ENCODE assay signal across 19 cellular contexts in the genomic region with DNA sequence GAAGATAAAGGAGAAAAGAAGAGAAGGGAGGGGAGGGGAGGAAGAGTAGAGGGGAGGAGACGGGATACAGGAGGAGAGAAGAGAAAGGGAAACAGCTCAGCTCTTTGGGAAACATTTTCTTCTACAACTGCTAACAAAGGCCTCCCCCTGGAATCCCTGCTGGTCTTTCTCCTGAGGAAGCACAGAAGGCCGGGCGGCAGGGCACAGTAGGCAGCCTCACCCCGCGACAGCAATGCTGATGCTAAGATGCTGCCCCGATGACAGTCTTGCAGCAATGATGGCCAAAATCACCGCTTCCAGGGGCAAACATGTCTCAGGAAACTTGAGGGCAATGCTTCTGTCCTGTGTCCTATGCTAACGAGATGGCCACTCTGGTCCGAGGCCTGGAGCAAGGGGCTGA. TPM values are rescaled to one million over a fixed set of nuclear protein-coding genes. Genes with fewer than 3 reads are reported as not detected.
A peak's percentile ranks its signal among the peaks of the same experiment; 100 is the strongest.
DNase-seq lines count a peak whose midpoint lies in the region; ATAC-seq and TF ChIP-seq lines count a peak whose summit lies in the region.
"Had no signal": no experiment of that assay in that cellular context is flagged by ENCODE, and none has a peak within 500 bp of the region (broad histone marks: within the 10 kb centered on the region; RNA-seq: fewer than 3 reads in every experiment).

No MANE protein-coding gene starts in this region.

- H3K36me3 ChIP-seq in left ventricle myocardium inferior (peaks cover 50% of the 10 kb centered on the region), neutrophil (peaks cover 75% of the 10 kb centered on the region), tibial artery (peaks cover 23 to 49% (median 32%) of the 10 kb centered on the region in 3 donors)
- H3K36me3 ChIP-seq: colonic mucosa had no signal

- intact Hi-C loops in left ventricle myocardium inferior (cut with micrococcal nuclease) (no loop called here), left ventricle myocardium superior (cut with micrococcal nuclease) (no loop called here), tibial artery (cut with DNase I; ENCODE audit: low total_unique reads) (no loop called here)

- no peaks in the 10 kb centered on the region for H3K27me3 Mint-ChIP-seq in brain

- DNase-seq in left ventricle myocardium inferior (no peak), left ventricle myocardium superior (no peak), tibial artery (no peak), pons (ENCODE audit: low spot score) (no peak), NCI-H2029 treated with DMSO at 0.1 percent for 48 hours (lab: John Stamatoyannopoulos, UW) (no peak), C1 segment of cervical spinal cord (lab: John Stamatoyannopoulos, UW) (no peak)
- DNase-seq: activated CD4-positive, CD25-positive, alpha-beta regulatory T cell treated with anti-CD3 and anti-CD28 coated beads, Interleukin-2, amount 50 U/mL, for 72 hours; activated naive CD4-positive, alpha-beta T cell treated with anti-CD3 and anti-CD28 coated beads, Interleukin-2, amount 50 U/mL, for 16 hours; activated T-cell treated with anti-CD3 and anti-CD28 coated beads, Interleukin-2, amount 50 U/mL, for 48 hours; colonic mucosa; HCEC 1CT; islet precursor cell; NCI-H1105; NCI-H2081 treated with DMSO at 0.1 percent for 48 hours; upper lobe of right lung had no signal

- no peaks in the 10 kb centered on the region for H3K9me3 Mint-ChIP-seq in brain

- no peak overlapping the region for H3K4me3 ChIP-seq in left ventricle myocardium inferior
- no peak overlapping the region for H3K4me3 ChIP-seq in neutrophil (ENCODE audit: low read depth in 1 of 2, low read length in 1 of 2)
- no peak overlapping the region for H3K4me3 ChIP-seq in tibial artery
- H3K4me3 ChIP-seq: BLaER1, colonic mucosa, upper lobe of right lung had no signal

- peaks cover 80% of the 10 kb centered on the region for H3K4me1 ChIP-seq in left ventricle myocardium inferior
- peaks cover 18 to 23% of the 10 kb centered on the region in 2 experiments for H3K4me1 ChIP-seq in neutrophil (ENCODE audit: control insufficient read depth in 1 of 2, insufficient read depth in 1 of 2, low read depth in 1 of 2, low read length in 1 of 2)
- H3K4me1 ChIP-seq in tibial artery, result peaks cover 0 to 78% (median 66%) of the 10 kb centered on the region in 4 donors

- no peaks in the 10 kb centered on the region for H3K27me3 ChIP-seq in left ventricle myocardium inferior (ENCODE audit: low read depth)
- no peaks in the 10 kb centered on the region for H3K27me3 ChIP-seq in neutrophil
- H3K27me3 ChIP-seq in tibial artery, result no peaks in the 10 kb centered on the region
- H3K27me3 ChIP-seq: BLaER1, colonic mucosa, upper lobe of right lung had no signal

- peaks cover 44% of the 10 kb centered on the region for H3K36me3 Mint-ChIP-seq in brain

- H3K4me3 Mint-ChIP-seq in brain, result peak overlapping the region in 4 of 5 experiments; percentile 47 to 80 (median 72)

- peaks cover 50% of the 10 kb centered on the region for H3K4me1 Mint-ChIP-seq in brain

- H3K27ac Mint-ChIP-seq in brain, result peak overlapping the region in 4 of 5 experiments; percentile 59 to 83 (median 71)

- ATAC-seq in left ventricle myocardium superior, result no peak
- ATAC-seq: sciatic nerve, upper lobe of right lung had no signal

- H3K9me3 ChIP-seq in left ventricle myocardium inferior (replicated peaks) (no peaks in the 10 kb centered on the region), neutrophil (no peaks in the 10 kb centered on the region), tibial artery (no peaks in the 10 kb centered on the region)
- H3K9me3 ChIP-seq: BLaER1, colonic mucosa, upper lobe of right lung had no signal

- peak overlapping the region; percentile 50 for H3K27ac ChIP-seq in left ventricle myocardium inferior (replicated peaks)
- H3K27ac ChIP-seq in neutrophil, result peak overlapping the region; percentile 27
- H3K27ac ChIP-seq in tibial artery, result peak overlapping the region; percentile 58 to 80
- H3K27ac ChIP-seq: BLaER1, colonic mucosa, upper lobe of right lung had no signal

- TF ChIP-seq CTCF in left ventricle myocardium inferior (IDR thresholded peaks at IDR 0.05; ENCODE audit: borderline replicate concordance) (no peak), brain (conservative IDR thresholded peaks at IDR 0.05) (no peak), neutrophil (IDR thresholded peaks at IDR 0.05) (no peak), tibial artery (IDR thresholded peaks at IDR 0.05) (no peak)

RNA-seq across cellular contexts. Expression of a gene that starts 5.2 kb away (rescaled TPM):
- total RNA-seq in left ventricle myocardium inferior (40.9 TPM), left ventricle myocardium superior (35.8 TPM)
- polyA plus RNA-seq in brain (ENCODE audit: insufficient read depth, low read depth, low replicate concordance), result 84.2 TPM

RNA-seq across cellular contexts. Expression of a gene that starts 13.5 kb away (rescaled TPM):
- 61.6 TPM for total RNA-seq in left ventricle myocardium inferior
- 64.4 TPM for total RNA-seq in left ventricle myocardium superior
- 76.5 TPM for polyA plus RNA-seq in brain (ENCODE audit: insufficient read depth, low read depth, low replicate concordance)

RNA-seq across cellular contexts. Expression of a gene that starts 59.2 kb away (rescaled TPM):
- total RNA-seq in left ventricle myocardium inferior (663 TPM), left ventricle myocardium superior (688 TPM)
- 82.1 TPM for polyA plus RNA-seq in brain (ENCODE audit: insufficient read depth, low read depth, low replicate concordance)
